Comparison of ENCODE assay signal across 13 cellular contexts in genomic region chr13:78960881-78961280, GRCh38.
A peak's percentile ranks its signal among the peaks of the same experiment; 100 is the strongest.
DNase-seq lines count a peak whose midpoint lies in the region; ATAC-seq and TF ChIP-seq lines count a peak whose summit lies in the region.
"Had no signal": no experiment of that assay in that cellular context is flagged by ENCODE, and none has a peak within 500 bp of the region (broad histone marks: within the 10 kb centered on the region; RNA-seq: fewer than 3 reads in every experiment).

No MANE protein-coding gene starts in this region.

- no peaks in the 10 kb centered on the region for H3K4me1 ChIP-seq in lung (ENCODE audit: control insufficient read depth in 2 of 2, insufficient read depth in 2 of 2, low read length in 2 of 2)
- H3K4me1 ChIP-seq: BLaER1, HAP-1 had no signal

- TF ChIP-seq CTCF in WTC11 (IDR thresholded peaks at IDR 0.05) (no peak), lung (IDR thresholded peaks at IDR 0.05; ENCODE audit: control extremely low read depth, extremely low read depth) (no peak)

- DNase-seq in NCI-H510A treated with DMSO at 0.1 percent for 48 hours (lab: John Stamatoyannopoulos, UW) (peak; percentile 2), NCI-H510A (lab: John Stamatoyannopoulos, UW) (no peak), WTC11 (ENCODE audit: low spot score) (no peak), lung (ENCODE audit: low spot score) (peak; percentile 38), OCI-M1 (lab: John Stamatoyannopoulos, UW) (no peak), pons (ENCODE audit: low spot score) (no peak)
- DNase-seq in activated CD4-positive, alpha-beta T cell treated with anti-CD3 and anti-CD28 coated beads for 4 hours: no peak
- DNase-seq: 8988T, AML-193, EL, GM23248 had no signal

- H3K9me3 ChIP-seq in lung (ENCODE audit: control insufficient read depth in 2 of 2, insufficient read depth in 1 of 2, low read length in 1 of 2): peaks cover 0 to 4% of the 10 kb centered on the region in 2 donors
- H3K9me3 ChIP-seq: BLaER1, HAP-1 had no signal

- peak overlapping the region; percentile 31; the same call in 1 of the 2 replicates for H3K27ac Mint-ChIP-seq in WTC11

- CTCF ChIA-PET in WTC11 (lab: Charles Lee): interaction anchor here (1.2 kb wide), 1 partner anchor 18 kb away, joined by 3 read pairs; no protein-coding TSS in a partner anchor

- no peak overlapping the region for H3K27ac ChIP-seq in lung (ENCODE audit: low read depth in 1 of 2, low read length in 1 of 2)
- H3K27ac ChIP-seq: BLaER1, GM23248 had no signal

- H3K9me3 Mint-ChIP-seq in WTC11: no peaks in the 10 kb centered on the region

- peaks cover 5% of the 10 kb centered on the region for H3K4me1 Mint-ChIP-seq in WTC11

- 73 to 81% methylated on average over 8 of the region's 8 CpGs for WGBS in lung, 2 donors

- no peak overlapping the region for H3K4me3 Mint-ChIP-seq in WTC11

- no peak for ATAC-seq in WTC11
- ATAC-seq in lung (ENCODE audit: insufficient read depth, low FRiP score): no peak

- H3K27me3 ChIP-seq in lung (ENCODE audit: control insufficient read depth, insufficient read depth): no peaks in the 10 kb centered on the region
- H3K27me3 ChIP-seq: BLaER1 had no signal

- no peaks in the 10 kb centered on the region for H3K36me3 Mint-ChIP-seq in WTC11

- no peaks in the 10 kb centered on the region for H3K27me3 Mint-ChIP-seq in WTC11 (ENCODE audit: low read depth)

- POLR2A ChIA-PET in WTC11 (lab: Charles Lee): no interaction called here

- H3K36me3 ChIP-seq in lung (ENCODE audit: control insufficient read depth in 2 of 2, insufficient read depth in 2 of 2, low read length in 2 of 2): no peaks in the 10 kb centered on the region
- H3K36me3 ChIP-seq: BLaER1, HAP-1 had no signal

- H3K4me3 ChIP-seq in lung: no peak overlapping the region
- H3K4me3 ChIP-seq: BLaER1, GM23248, HAP-1 had no signal

TF ChIP-seq in WTC11, 78 proteins besides CTCF, POLR2A, EP300 and RAD21:
- no peak for TF ChIP-seq RORB (CRISPR knock-in tag; IDR thresholded peaks at IDR 0.05)
- TF ChIP-seq ATF2 (CRISPR knock-in tag; IDR thresholded peaks at IDR 0.05; ENCODE audit: borderline replicate concordance, low read depth): no peak
- no peak for TF ChIP-seq CREB1 (CRISPR knock-in tag; IDR thresholded peaks at IDR 0.05)
- TF ChIP-seq TEAD1 (CRISPR knock-in tag; IDR thresholded peaks at IDR 0.05): no peak
- no peak for TF ChIP-seq SMAD4 (CRISPR knock-in tag; IDR thresholded peaks at IDR 0.05)
- TF ChIP-seq TEAD4 (CRISPR knock-in tag; IDR thresholded peaks at IDR 0.05): no peak
- no peak for TF ChIP-seq JUN (CRISPR knock-in tag; IDR thresholded peaks at IDR 0.05)
- no peak for TF ChIP-seq NFE2L1 (CRISPR knock-in tag; IDR thresholded peaks at IDR 0.05)
- no peak for TF ChIP-seq ZNF425 (CRISPR knock-in tag; conservative IDR thresholded peaks at IDR 0.05)
- no peak for TF ChIP-seq NR2C2 (CRISPR knock-in tag; IDR thresholded peaks at IDR 0.05)
- no peak for TF ChIP-seq ESRRA (CRISPR knock-in tag; IDR thresholded peaks at IDR 0.05; ENCODE audit: borderline replicate concordance)
- TF ChIP-seq RELA (CRISPR knock-in tag; IDR thresholded peaks at IDR 0.05; ENCODE audit: borderline replicate concordance): no peak
- TF ChIP-seq ATF6 (CRISPR knock-in tag; IDR thresholded peaks at IDR 0.05): no peak
- no peak for TF ChIP-seq TCF7 (CRISPR knock-in tag; IDR thresholded peaks at IDR 0.05; ENCODE audit: low read depth)
- no peak for TF ChIP-seq SMAD3 (CRISPR knock-in tag; IDR thresholded peaks at IDR 0.05; ENCODE audit: borderline replicate concordance)

Comparison
In these comparisons a context has a peak if more than half of its experiments do, and no peak if none do; other contexts are left out.
1. DNase-seq: peak in NCI-H510A treated with DMSO at 0.1 percent for 48 hours (single experiment) and lung (single experiment); none in NCI-H510A (single experiment), WTC11 (single experiment), activated CD4-positive, alpha-beta T cell treated with anti-CD3 and anti-CD28 coated beads for 4 hours (0 of 2), OCI-M1 (single experiment) and pons (single experiment).